Comparison of ENCODE assay signal across 15 cellular contexts in the genomic region with DNA sequence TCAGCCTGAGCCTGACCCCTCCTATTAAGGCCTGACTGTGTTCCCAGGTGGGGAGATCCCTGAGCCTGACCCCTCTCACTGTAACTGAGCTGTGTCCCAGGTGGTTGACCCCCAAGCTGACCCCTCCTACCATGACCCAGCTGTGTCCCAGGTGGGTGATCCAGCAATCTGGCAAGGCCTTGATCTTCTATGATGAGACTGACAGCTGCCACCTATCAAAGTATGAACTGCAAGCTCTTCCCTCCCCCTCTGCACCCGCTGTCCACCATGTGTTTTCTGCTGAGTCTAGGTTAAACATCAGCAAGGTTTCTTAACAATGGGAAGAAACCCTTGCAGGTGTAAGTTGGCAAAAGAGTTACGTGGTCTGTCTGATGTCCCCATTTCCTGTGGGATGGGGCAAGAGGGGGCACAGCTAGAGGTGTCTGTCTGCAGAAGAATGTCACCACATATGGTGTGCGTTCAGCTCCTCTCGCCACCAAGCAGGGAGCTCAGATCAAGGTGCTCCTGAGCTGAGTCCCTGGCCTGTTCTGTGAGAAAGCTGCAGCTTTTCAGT. TPM values are rescaled to one million over a fixed set of nuclear protein-coding genes. Genes with fewer than 3 reads are reported as not detected.
A peak's percentile ranks its signal among the peaks of the same experiment; 100 is the strongest.
DNase-seq lines count a peak whose midpoint lies in the region; TF ChIP-seq lines count a peak whose summit lies in the region.
"Had no signal": no experiment of that assay in that cellular context is flagged by ENCODE, and none has a peak within 500 bp of the region (broad histone marks: within the 10 kb centered on the region; RNA-seq: fewer than 3 reads in every experiment).

No MANE protein-coding gene starts in this region.

- H3K27me3 ChIP-seq in left ventricle myocardium inferior (ENCODE audit: low read depth), result no peaks in the 10 kb centered on the region
- no peaks in the 10 kb centered on the region for H3K27me3 ChIP-seq in esophagus squamous epithelium
- peaks cover 5% of the 10 kb centered on the region for H3K27me3 ChIP-seq in rectal smooth muscle tissue (ENCODE audit: control insufficient read depth, insufficient read depth, low read length)
- no peaks in the 10 kb centered on the region for H3K27me3 ChIP-seq in uterus
- H3K27me3 ChIP-seq: dorsolateral prefrontal cortex had no signal

- DNase-seq in left ventricle myocardium inferior (no peak), cardiac septum (ENCODE audit: low spot score) (no peak), esophagus squamous epithelium (lab: John Stamatoyannopoulos, UW) (no peak), uterus (peak in 1 of 2 donors; percentile 15), SKM-1 treated with dmso at 0.1 percent for 144 hours (lab: John Stamatoyannopoulos, UW; ENCODE audit: unreplicated experiment) (no peak), NCI-H1694 treated with DMSO at 0.1 percent for 48 hours (lab: John Stamatoyannopoulos, UW) (no peak), amniotic stem cell (lab: John Stamatoyannopoulos, UW) (no peak)
- DNase-seq: ACHN; activated CD8-positive, alpha-beta memory T cell treated with anti-CD3 and anti-CD28 coated beads, Interleukin-2, amount 50 U/mL, for 48 hours; activated naive CD4-positive, alpha-beta T cell; CD8-positive, alpha-beta T cell; dorsolateral prefrontal cortex; NCI-H1092 treated with DMSO at 0.1 percent for 48 hours; NCI-H82 had no signal

- 40 to 89% methylated on average over 1 to 3 of the region's 4 CpGs for WGBS in esophagus squamous epithelium, 2 donors

- TF ChIP-seq POLR2A in esophagus squamous epithelium (IDR thresholded peaks at IDR 0.05) (no peak), uterus (IDR thresholded peaks at IDR 0.05) (no peak)

- H3K4me1 ChIP-seq in left ventricle myocardium inferior (peaks cover 98% of the 10 kb centered on the region), esophagus squamous epithelium (peaks cover 25 to 100% (median 78%) of the 10 kb centered on the region in 3 donors), rectal smooth muscle tissue (ENCODE audit: control insufficient read depth, insufficient read depth, low read length) (peaks cover 49% of the 10 kb centered on the region), uterus (peaks cover 10 to 58% of the 10 kb centered on the region in 2 donors)

- H3K9me3 ChIP-seq in left ventricle myocardium inferior (replicated peaks), result no peaks in the 10 kb centered on the region
- no peaks in the 10 kb centered on the region for H3K9me3 ChIP-seq in esophagus squamous epithelium
- no peaks in the 10 kb centered on the region for H3K9me3 ChIP-seq in uterus

- intact Hi-C loops in left ventricle myocardium inferior (cut with micrococcal nuclease) (loop anchor here (10.0 kb wide), 1 partner anchor 139 kb away; no protein-coding TSS in a partner anchor), cardiac septum (cut with DNase I) (loop anchor here (2.0 to 10.0 kb wide), 2 partner anchors 187 to 409 kb away; no protein-coding TSS in a partner anchor), esophagus squamous epithelium (cut with DNase I) (loop anchor here (5.0 to 10.0 kb wide), 2 partner anchors 99 to 247 kb away; a partner anchor contains a TSS), uterus (cut with DNase I; ENCODE audit: low total_unique reads) (loop anchor here (10.0 kb wide), 1 partner anchor 79 kb away; no protein-coding TSS in a partner anchor)

- peak overlapping the region; percentile 93 for H3K27ac ChIP-seq in left ventricle myocardium inferior (replicated peaks)
- H3K27ac ChIP-seq in esophagus squamous epithelium, result peak overlapping the region in 3 of 4 donors; percentile 65 to 81 (median 70)
- peak overlapping the region; percentile 23 for H3K27ac ChIP-seq in rectal smooth muscle tissue (ENCODE audit: low read depth, low read length)
- H3K27ac ChIP-seq in uterus, result peak overlapping the region; percentile 8 to 68

- H3K36me3 ChIP-seq in left ventricle myocardium inferior (no peaks in the 10 kb centered on the region), esophagus squamous epithelium (peaks cover 0 to 6% (median 0%) of the 10 kb centered on the region in 3 donors), rectal smooth muscle tissue (ENCODE audit: control insufficient read depth, insufficient read depth, low read length) (no peaks in the 10 kb centered on the region), uterus (no peaks in the 10 kb centered on the region)

- no peak overlapping the region for H3K9ac ChIP-seq in rectal smooth muscle tissue (ENCODE audit: low read length)

- H3K4me3 ChIP-seq in left ventricle myocardium inferior (peak overlapping the region; percentile 9), esophagus squamous epithelium (no peak overlapping the region), rectal smooth muscle tissue (ENCODE audit: low read length) (no peak overlapping the region), uterus (no peak overlapping the region)
- H3K4me3 ChIP-seq: dorsolateral prefrontal cortex had no signal

- no peak for TF ChIP-seq CTCF in left ventricle myocardium inferior (IDR thresholded peaks at IDR 0.05; ENCODE audit: borderline replicate concordance)
- no peak for TF ChIP-seq CTCF in esophagus squamous epithelium (IDR thresholded peaks at IDR 0.05)
- no peak for TF ChIP-seq CTCF in uterus (IDR thresholded peaks at IDR 0.05)

RNA-seq across cellular contexts. Expression of a gene that starts 5.9 kb away (rescaled TPM):
- total RNA-seq in left ventricle myocardium inferior, result 25.2 TPM
- total RNA-seq in cardiac septum, result 31.7 TPM
- 10 to 100 TPM; 12.1 to 58.0 (median 24.0) TPM for total RNA-seq in esophagus squamous epithelium
- total RNA-seq in uterus, result 10 to 100 TPM; 15.6 to 42.4 (median 31.0) TPM

Comparison
In these comparisons a context has a peak if more than half of its experiments do, and no peak if none do; other contexts are left out.
1. H3K27ac ChIP-seq: peak in every context shown above with its lines; median percentile 93 in left ventricle myocardium inferior; 70 in esophagus squamous epithelium; 38 in uterus; 23 in rectal smooth muscle tissue.